18 cellular contexts compared by ENCODE assay signal in the genomic region with DNA sequence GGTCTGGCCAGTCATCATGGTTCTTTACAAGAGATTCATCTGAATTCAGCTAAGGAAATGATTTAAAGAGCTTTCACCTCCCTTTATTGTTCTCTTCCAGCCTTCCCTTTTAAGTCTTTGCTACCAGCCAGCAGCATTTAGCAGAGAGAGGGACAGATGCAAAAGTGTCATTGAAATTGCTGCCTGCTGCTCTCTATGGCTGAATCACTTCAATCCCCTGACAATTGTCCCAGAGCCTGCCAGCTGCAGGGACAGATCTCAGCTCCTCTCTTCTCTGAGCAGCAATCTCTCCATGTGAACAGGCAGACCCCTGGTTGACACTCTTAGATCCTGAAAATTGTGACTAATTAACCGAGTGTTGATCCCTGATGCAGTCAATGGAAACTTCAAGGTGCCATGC.
DNase-seq lines count a peak whose midpoint lies in the region; ATAC-seq and TF ChIP-seq lines count a peak whose summit lies in the region.
"Had no signal": no experiment of that assay in that cellular context is flagged by ENCODE, and none has a peak within 500 bp of the region (broad histone marks: within the 10 kb centered on the region; RNA-seq: fewer than 3 reads in every experiment).

No MANE protein-coding gene starts in this region.

- peak; percentile 9 for DNase-seq in NCI-H1105 treated with DMSO at 0.1 percent for 48 hours (lab: John Stamatoyannopoulos, UW)
- DNase-seq in NCI-H1105 (lab: John Stamatoyannopoulos, UW) = no peak
- peak in 42 of 61 donors; percentile 2 to 65 (median 29) for DNase-seq in caudate nucleus (lab: John Stamatoyannopoulos, UW)
- DNase-seq in midbrain (lab: John Stamatoyannopoulos, UW) = peak; percentile 68
- no peak for DNase-seq in activated CD4-positive, alpha-beta T cell treated with anti-CD3 and anti-CD28 coated beads, Interleukin-2, amount 10 ng/mL, durations not matched to agents 24 days and 14 days
- no peak for DNase-seq in RWPE1 (ENCODE audit: low spot score)
- no peak for DNase-seq in naive thymus-derived CD4-positive, alpha-beta T cell
- DNase-seq: activated CD4-positive, alpha-beta T cell treated with anti-CD3 and anti-CD28 coated beads, Interleukin-2, amount 10 ng/mL, durations not matched to agents 7 days and 5 days; activated naive CD4-positive, alpha-beta T cell treated with Interleukin-2 at 50 U/mL for 16 hours; cortex of kidney; DMS 273 treated with DMSO at 0.1 percent for 48 hours; foreskin keratinocyte; HCEC 1CT; KG1 had no signal

- H3K27me3 Mint-ChIP-seq in activated CD4-positive, alpha-beta T cell treated with anti-CD3 and anti-CD28 coated beads, Interleukin-2, amount 10 ng/mL, durations not matched to agents 24 days and 14 days = no peaks in the 10 kb centered on the region
- H3K27me3 Mint-ChIP-seq in naive thymus-derived CD4-positive, alpha-beta T cell = no peaks in the 10 kb centered on the region
- H3K27me3 Mint-ChIP-seq: activated CD4-positive, alpha-beta T cell treated with anti-CD3 and anti-CD28 coated beads, Interleukin-2, amount 10 ng/mL, durations not matched to agents 7 days and 5 days; progenitor cell of endocrine pancreas had no signal

- no peaks in the 10 kb centered on the region for H3K9me3 Mint-ChIP-seq in activated CD4-positive, alpha-beta T cell treated with anti-CD3 and anti-CD28 coated beads, Interleukin-2, amount 10 ng/mL, durations not matched to agents 24 days and 14 days
- peaks cover 0 to 11% (median 3%) of the 10 kb centered on the region in 11 donors for H3K9me3 Mint-ChIP-seq in naive thymus-derived CD4-positive, alpha-beta T cell
- H3K9me3 Mint-ChIP-seq: activated CD4-positive, alpha-beta T cell treated with anti-CD3 and anti-CD28 coated beads, Interleukin-2, amount 10 ng/mL, durations not matched to agents 7 days and 5 days had no signal

- H3K27ac Mint-ChIP-seq in activated CD4-positive, alpha-beta T cell treated with anti-CD3 and anti-CD28 coated beads, Interleukin-2, amount 10 ng/mL, durations not matched to agents 24 days and 14 days = no peak overlapping the region
- H3K27ac Mint-ChIP-seq in naive thymus-derived CD4-positive, alpha-beta T cell = no peak overlapping the region
- H3K27ac Mint-ChIP-seq: activated CD4-positive, alpha-beta T cell treated with anti-CD3 and anti-CD28 coated beads, Interleukin-2, amount 10 ng/mL, durations not matched to agents 7 days and 5 days; progenitor cell of endocrine pancreas had no signal

- H3K27me3 ChIP-seq in naive thymus-derived CD4-positive, alpha-beta T cell (ENCODE audit: control insufficient read depth in 2 of 2, insufficient read depth in 2 of 2, low read length in 2 of 2) = no peaks in the 10 kb centered on the region
- H3K27me3 ChIP-seq: BLaER1, foreskin keratinocyte had no signal

- H3K4me1 ChIP-seq in naive thymus-derived CD4-positive, alpha-beta T cell (ENCODE audit: control insufficient read depth in 2 of 2, insufficient read depth in 2 of 2, low read length in 2 of 2) = no peaks in the 10 kb centered on the region
- H3K4me1 ChIP-seq: BLaER1, foreskin keratinocyte had no signal

- no peak overlapping the region for H3K4me3 Mint-ChIP-seq in activated CD4-positive, alpha-beta T cell treated with anti-CD3 and anti-CD28 coated beads, Interleukin-2, amount 10 ng/mL, durations not matched to agents 24 days and 14 days
- H3K4me3 Mint-ChIP-seq in naive thymus-derived CD4-positive, alpha-beta T cell = no peak overlapping the region
- H3K4me3 Mint-ChIP-seq: activated CD4-positive, alpha-beta T cell treated with anti-CD3 and anti-CD28 coated beads, Interleukin-2, amount 10 ng/mL, durations not matched to agents 7 days and 5 days had no signal

- POLR2A ChIA-PET in RWPE1 (lab: Yijun Ruan, JAX; ENCODE audit: low non-redundant PET) = no interaction called here
- POLR2A ChIA-PET in naive thymus-derived CD4-positive, alpha-beta T cell (lab: Charles Lee) = no interaction called here

- CTCF ChIA-PET in RWPE1 (lab: Yijun Ruan, JAX) = no interaction called here
- CTCF ChIA-PET in naive thymus-derived CD4-positive, alpha-beta T cell (lab: Charles Lee) = no interaction called here

- no peak for ATAC-seq in naive thymus-derived CD4-positive, alpha-beta T cell
- ATAC-seq: foreskin keratinocyte had no signal

- intact Hi-C loops in activated CD4-positive, alpha-beta T cell treated with anti-CD3 and anti-CD28 coated beads, Interleukin-2, amount 10 ng/mL, durations not matched to agents 24 days and 14 days (cut with micrococcal nuclease) = no loop called here
- intact Hi-C loops in naive thymus-derived CD4-positive, alpha-beta T cell (cut with micrococcal nuclease) = loop anchor here in 1 of 2 donors (10.0 kb wide), 1 partner anchor 58 kb away; no protein-coding TSS in a partner anchor

- TF ChIP-seq CTCF in RWPE1 (conservative IDR thresholded peaks at IDR 0.05; ENCODE audit: low read depth) = no peak

- no peaks in the 10 kb centered on the region for H3K9me3 ChIP-seq in naive thymus-derived CD4-positive, alpha-beta T cell (ENCODE audit: control insufficient read depth in 2 of 3, low read length in 3 of 3)
- H3K9me3 ChIP-seq: BLaER1 had no signal

- H3K36me3 Mint-ChIP-seq in activated CD4-positive, alpha-beta T cell treated with anti-CD3 and anti-CD28 coated beads, Interleukin-2, amount 10 ng/mL, durations not matched to agents 24 days and 14 days (ENCODE audit: low read depth) = no peaks in the 10 kb centered on the region
- H3K36me3 Mint-ChIP-seq in naive thymus-derived CD4-positive, alpha-beta T cell = no peaks in the 10 kb centered on the region

- no peaks in the 10 kb centered on the region for H3K36me3 ChIP-seq in naive thymus-derived CD4-positive, alpha-beta T cell (ENCODE audit: control insufficient read depth in 2 of 3, insufficient read depth in 3 of 3, low read length in 3 of 3)
- H3K36me3 ChIP-seq: BLaER1 had no signal

- H3K4me3 ChIP-seq in naive thymus-derived CD4-positive, alpha-beta T cell (ENCODE audit: low read length) = no peak overlapping the region
- H3K4me3 ChIP-seq: BLaER1 had no signal

- H3K4me1 Mint-ChIP-seq in activated CD4-positive, alpha-beta T cell treated with anti-CD3 and anti-CD28 coated beads, Interleukin-2, amount 10 ng/mL, durations not matched to agents 24 days and 14 days = no peaks in the 10 kb centered on the region
- no peaks in the 10 kb centered on the region for H3K4me1 Mint-ChIP-seq in naive thymus-derived CD4-positive, alpha-beta T cell
- H3K4me1 Mint-ChIP-seq: activated CD4-positive, alpha-beta T cell treated with anti-CD3 and anti-CD28 coated beads, Interleukin-2, amount 10 ng/mL, durations not matched to agents 7 days and 5 days had no signal

- peak overlapping the region; percentile 82 for H3K27ac ChIP-seq in caudate nucleus (ENCODE audit: low read depth, low read length)
- H3K27ac ChIP-seq in temporal lobe (ENCODE audit: low read depth, low read length) = peak overlapping the region; percentile 89
- no peak overlapping the region for H3K27ac ChIP-seq in RWPE1
- H3K27ac ChIP-seq in naive thymus-derived CD4-positive, alpha-beta T cell (ENCODE audit: low read depth, low read length) = no peak overlapping the region
- H3K27ac ChIP-seq: BLaER1, epithelial cell of prostate, foreskin keratinocyte had no signal

Comparison
In these comparisons a context has a peak if more than half of its experiments do, and no peak if none do; other contexts are left out.
1. DNase-seq: peak in NCI-H1105 treated with DMSO at 0.1 percent for 48 hours (single experiment), caudate nucleus (42 of 61) and midbrain (single experiment); none in NCI-H1105 (single experiment), activated CD4-positive, alpha-beta T cell treated with anti-CD3 and anti-CD28 coated beads, Interleukin-2, amount 10 ng/mL, durations not matched to agents 24 days and 14 days (single experiment), RWPE1 (single experiment) and naive thymus-derived CD4-positive, alpha-beta T cell (0 of 9).
2. H3K27ac ChIP-seq: peak in caudate nucleus (single experiment) and temporal lobe (single experiment); none in RWPE1 (single experiment) and naive thymus-derived CD4-positive, alpha-beta T cell (single experiment).